ENCODE assay signal across 8 cellular contexts in the genomic region with DNA sequence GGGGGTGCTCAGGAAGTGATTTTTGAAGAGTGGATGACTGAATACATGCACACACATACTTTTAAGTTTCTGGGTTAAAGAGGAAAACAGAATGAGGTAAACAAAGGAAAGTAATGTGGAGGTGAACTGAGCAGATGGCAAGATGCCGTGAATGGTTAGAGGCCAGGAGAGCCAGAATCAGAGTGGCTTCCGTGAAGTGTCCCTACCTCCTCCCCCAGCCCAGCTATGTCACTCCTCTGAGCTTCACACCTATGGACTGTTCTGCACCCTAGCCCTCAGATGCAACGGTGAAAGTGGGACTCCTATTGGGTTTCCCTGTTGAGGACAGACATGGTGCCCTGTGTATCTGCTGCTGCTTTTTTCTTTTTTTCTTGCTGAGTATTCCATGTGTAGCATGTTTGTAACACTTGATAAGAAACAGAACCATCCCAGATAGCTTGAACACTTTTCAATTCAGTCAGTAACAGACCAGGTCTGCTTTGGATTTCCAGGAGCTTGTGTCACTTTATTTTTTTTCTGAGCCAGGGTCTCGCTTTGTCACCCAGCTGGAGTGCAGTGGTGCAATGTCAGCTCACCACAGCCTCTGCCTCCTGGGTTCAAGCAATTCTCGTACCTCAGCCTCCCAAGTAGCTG. TPM values are rescaled to one million over a fixed set of nuclear protein-coding genes. Genes with fewer than 3 reads are reported as not detected.
DNase-seq lines count a peak whose midpoint lies in the region; ATAC-seq and TF ChIP-seq lines count a peak whose summit lies in the region.

No MANE protein-coding gene starts in this region.

- in situ Hi-C loops in transverse colon (cut with MboI; ENCODE audit: low pct_ligation_motif_present in 1 of 4, low pct_unique_long_range_greater_than_20kb in 1 of 4, low sequenced_read_pairs in 3 of 4): no loop called here

- H3K27me3 ChIP-seq in colonic mucosa (no peaks in the 10 kb centered on the region), transverse colon (no peaks in the 10 kb centered on the region)

- ATAC-seq in HG03196 (IDR thresholded peaks at IDR 0.05; ENCODE audit: unreplicated experiment) (peak; percentile 9), GM21528 (IDR thresholded peaks at IDR 0.05; ENCODE audit: low FRiP score, unreplicated experiment) (no peak), GM18498 (IDR thresholded peaks at IDR 0.05; ENCODE audit: unreplicated experiment) (no peak)

- H3K4me3 ChIP-seq in colonic mucosa (no peak overlapping the region), transverse colon (no peak overlapping the region)

- H3K36me3 ChIP-seq in colonic mucosa (no peaks in the 10 kb centered on the region), transverse colon (no peaks in the 10 kb centered on the region)

- H3K4me1 ChIP-seq in colonic mucosa: peaks cover 18% of the 10 kb centered on the region
- H3K4me1 ChIP-seq in transverse colon: peaks cover 35 to 58% (median 57%) of the 10 kb centered on the region in 4 donors

- H3K4me3 Mint-ChIP-seq in activated naive CD4-positive, alpha-beta T cell treated with anti-CD3 and anti-CD28 coated beads for 36 hours: peak overlapping the region; percentile 47

- TF ChIP-seq CTCF in colonic mucosa (IDR thresholded peaks at IDR 0.05) (no peak), transverse colon (IDR thresholded peaks at IDR 0.05) (no peak)

- H3K36me3 Mint-ChIP-seq in activated naive CD4-positive, alpha-beta T cell treated with anti-CD3 and anti-CD28 coated beads for 36 hours (ENCODE audit: low read depth): peaks cover 62% of the 10 kb centered on the region

- H3K4me1 Mint-ChIP-seq in activated naive CD4-positive, alpha-beta T cell treated with anti-CD3 and anti-CD28 coated beads for 36 hours (ENCODE audit: low read depth): peaks cover 92% of the 10 kb centered on the region

- 62% methylated on average over 5 of the region's 5 CpGs; no CpG with 5 or more reads in 1 of the 2 donors for WGBS in transverse colon (ENCODE audit: low coverage in 1 of 2), 2 donors

- no peaks in the 10 kb centered on the region for H3K9me3 Mint-ChIP-seq in activated naive CD4-positive, alpha-beta T cell treated with anti-CD3 and anti-CD28 coated beads for 36 hours

- TF ChIP-seq POLR2A in transverse colon (IDR thresholded peaks at IDR 0.05): no peak

- peak overlapping the region; percentile 98 for H3K27ac Mint-ChIP-seq in activated naive CD4-positive, alpha-beta T cell treated with anti-CD3 and anti-CD28 coated beads for 36 hours

- DNase-seq in activated naive CD4-positive, alpha-beta T cell treated with anti-CD3 and anti-CD28 coated beads for 36 hours: peak; percentile 75
- no peak for DNase-seq in activated naive CD4-positive, alpha-beta T cell treated with Interleukin-2 at 50 U/mL for 16 hours
- no peak for DNase-seq in colonic mucosa
- no peak for DNase-seq in transverse colon
- no peak for DNase-seq in SHP77 (lab: John Stamatoyannopoulos, UW)

- H3K9me3 ChIP-seq in colonic mucosa: no peaks in the 10 kb centered on the region
- no peaks in the 10 kb centered on the region for H3K9me3 ChIP-seq in transverse colon

- TF ChIP-seq EP300 in transverse colon (IDR thresholded peaks at IDR 0.05; ENCODE audit: low read depth): no peak

- no peaks in the 10 kb centered on the region for H3K27me3 Mint-ChIP-seq in activated naive CD4-positive, alpha-beta T cell treated with anti-CD3 and anti-CD28 coated beads for 36 hours (ENCODE audit: low read depth)

- CTCF ChIA-PET in activated naive CD4-positive, alpha-beta T cell treated with anti-CD3 and anti-CD28 coated beads for 36 hours (lab: Charles Lee): interaction anchor here (0.7 to 3.5 kb wide), 21 partner anchors 8 to 174 kb away, joined by 3 to 38 read pairs (median 4); partner anchors contain the start of gene SAE1

- H3K27ac ChIP-seq in colonic mucosa (peak overlapping the region; percentile 86), transverse colon (peak overlapping the region; percentile 87 to 92 (median 88))

- intact Hi-C loops in activated naive CD4-positive, alpha-beta T cell treated with anti-CD3 and anti-CD28 coated beads for 36 hours (cut with micrococcal nuclease): loop anchor here (1.0 to 5.0 kb wide), 5 partner anchors 24 to 400 kb away; partner anchors contain the start of gene SLC1A5
- intact Hi-C loops in colonic mucosa (cut with DNase I) (no loop called here), transverse colon (cut with DNase I; ENCODE audit: low total_unique reads) (no loop called here)

- H3K9ac ChIP-seq in colonic mucosa (ENCODE audit: low read depth in 2 of 2, low read length in 2 of 2): peak overlapping the region in 1 of 2 donors; percentile 68

RNA-seq across cellular contexts. Expression of gene BBC3, which starts 43.9 kb away (rescaled TPM):
- 10 to 100 TPM; 55.9 to 59.5 TPM for total RNA-seq in activated naive CD4-positive, alpha-beta T cell treated with anti-CD3 and anti-CD28 coated beads for 36 hours
- total RNA-seq in colonic mucosa (10 to 100 TPM; 19.5 to 21.7 TPM), transverse colon (10 to 100 TPM; 10.9 to 31.0 (median 14.4) TPM)

RNA-seq across cellular contexts. Expression of gene SAE1, which starts 56.5 kb away (rescaled TPM):
- total RNA-seq in activated naive CD4-positive, alpha-beta T cell treated with anti-CD3 and anti-CD28 coated beads for 36 hours: 100 to 1,000 TPM; 160 to 161 TPM
- total RNA-seq in colonic mucosa (10 to 100 TPM; 64.5 to 92.0 TPM), transverse colon (10 to 100 TPM; 27.3 to 85.4 (median 51.8) TPM)
